ENCODE assay signal across 13 cellular contexts in the genomic region with DNA sequence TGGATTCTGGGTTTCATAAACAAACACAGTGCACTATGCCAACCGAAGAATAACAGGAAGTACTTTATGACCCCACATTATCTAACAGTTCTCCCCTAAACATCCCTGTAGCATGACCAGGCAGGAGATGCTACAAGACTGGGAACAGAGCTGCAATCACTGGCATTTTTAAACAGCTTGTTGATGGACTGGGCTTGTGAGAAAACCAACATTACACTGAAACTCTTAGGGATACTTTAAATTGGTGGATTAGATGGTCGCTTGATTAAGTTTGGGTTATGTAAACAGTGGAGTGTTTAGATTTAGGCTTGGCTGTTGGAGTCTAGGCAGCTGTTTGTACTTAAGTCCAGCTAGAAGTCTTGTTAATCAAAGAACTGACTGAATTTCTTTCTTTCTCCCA.
A peak's percentile ranks its signal among the peaks of the same experiment; 100 is the strongest.
DNase-seq lines count a peak whose midpoint lies in the region; ATAC-seq and TF ChIP-seq lines count a peak whose summit lies in the region.
"Had no signal": no experiment of that assay in that cellular context is flagged by ENCODE, and none has a peak within 500 bp of the region (broad histone marks: within the 10 kb centered on the region; RNA-seq: fewer than 3 reads in every experiment).

No MANE protein-coding gene starts in this region.

- peak overlapping the region; percentile 70 for H3K27ac Mint-ChIP-seq in osteocyte (ENCODE audit: unreplicated experiment)
- H3K27ac Mint-ChIP-seq: natural killer cell had no signal

- peak overlapping the region; percentile 69 for H3K4me3 Mint-ChIP-seq in osteocyte (ENCODE audit: unreplicated experiment)
- H3K4me3 Mint-ChIP-seq: natural killer cell had no signal

- peak overlapping the region in 20 of 59 donors; percentile 2 to 68 (median 54) for H3K4me3 ChIP-seq in dorsolateral prefrontal cortex

- intact Hi-C loops in dorsolateral prefrontal cortex (cut with DNase I): no loop called here

- H3K36me3 Mint-ChIP-seq in osteocyte (ENCODE audit: unreplicated experiment): no peaks in the 10 kb centered on the region
- H3K36me3 Mint-ChIP-seq: natural killer cell had no signal

- TF ChIP-seq CTCF in osteocyte (IDR thresholded peaks at IDR 0.05): no peak
- TF ChIP-seq CTCF in dorsolateral prefrontal cortex (IDR thresholded peaks at IDR 0.05 in 54 of 56, conservative IDR thresholded peaks at IDR 0.05 in 2 of 56; ENCODE audit: low read depth in 1 of 56, partially characterized antibody in 56 of 56): no peak

- ATAC-seq in GM18873 (IDR thresholded peaks at IDR 0.05; ENCODE audit: low FRiP score, unreplicated experiment): no peak
- ATAC-seq: natural killer cell had no signal

- DNase-seq in DMS153 treated with DMSO at 0.1 percent for 48 hours (lab: John Stamatoyannopoulos, UW; ENCODE audit: unreplicated experiment) (peak; percentile 26), NCI-H510A (lab: John Stamatoyannopoulos, UW) (peak; percentile 23), epidermal melanocyte (ENCODE audit: insufficient read length, low spot score) (peak; percentile 19), osteocyte (ENCODE audit: extremely low spot score, unreplicated experiment) (no peak), NCI-H345 (lab: John Stamatoyannopoulos, UW) (no peak), dorsolateral prefrontal cortex (no peak)
- no peak for DNase-seq in activated naive CD4-positive, alpha-beta T cell (lab: John Stamatoyannopoulos, UW)
- DNase-seq: DMS79; natural killer cell; NCI-H2029 treated with DMSO at 0.1 percent for 48 hours; stimulated activated CD4-positive, alpha-beta T cell treated with anti-CD3 and anti-CD28 coated beads, Interleukin-4, amount 100 ng/mL, for 1 hour had no signal

- H3K27ac ChIP-seq in dorsolateral prefrontal cortex: no peak overlapping the region
- H3K27ac ChIP-seq: RWPE1 had no signal

- no peaks in the 10 kb centered on the region for H3K27me3 Mint-ChIP-seq in osteocyte (ENCODE audit: unreplicated experiment)

- H3K27me3 ChIP-seq in dorsolateral prefrontal cortex: peaks cover 0 to 5% (median 0%) of the 10 kb centered on the region in 45 donors

- H3K4me1 Mint-ChIP-seq in osteocyte (ENCODE audit: unreplicated experiment): peaks cover 16% of the 10 kb centered on the region
- H3K4me1 Mint-ChIP-seq: natural killer cell had no signal

- H3K9me3 Mint-ChIP-seq in osteocyte (ENCODE audit: unreplicated experiment): peaks cover 3% of the 10 kb centered on the region

Comparison
In these comparisons a context has a peak if more than half of its experiments do, and no peak if none do; other contexts are left out.
1. DNase-seq: peak in DMS153 treated with DMSO at 0.1 percent for 48 hours (single experiment), NCI-H510A (single experiment) and epidermal melanocyte (single experiment); none in osteocyte (single experiment), NCI-H345 (single experiment), activated naive CD4-positive, alpha-beta T cell (0 of 4) and dorsolateral prefrontal cortex (0 of 10).